Comparison of ENCODE assay signal across 8 cellular contexts in genomic region chr1:155250246-155250632, GRCh38. TPM values are rescaled to one million over a fixed set of nuclear protein-coding genes. Genes with fewer than 3 reads are reported as not detected.
DNase-seq lines count a peak whose midpoint lies in the region; ATAC-seq lines count a peak whose summit lies in the region.

No MANE protein-coding gene starts in this region.

- H2AK5ac ChIP-seq in neuronal stem cell (ENCODE audit: low read depth, low read length), result peak overlapping the region; percentile 82

- peaks cover 23 to 29% of the 10 kb centered on the region in 2 donors for H3K4me1 ChIP-seq in neuronal stem cell (ENCODE audit: control insufficient read depth in 2 of 2, insufficient read depth in 1 of 2, low read depth in 1 of 2, low read length in 2 of 2)

- no peak overlapping the region for H2AFZ ChIP-seq in neuronal stem cell (ENCODE audit: low read length)

- H3K27me3 ChIP-seq in neuronal stem cell (ENCODE audit: control insufficient read depth in 3 of 3, insufficient read depth in 3 of 3, low read depth in 1 of 3, low read length in 3 of 3), result no peaks in the 10 kb centered on the region

- no peak overlapping the region for H3K27ac Mint-ChIP-seq in activated naive CD8-positive, alpha-beta T cell

- no peak overlapping the region for H4K91ac ChIP-seq in neuronal stem cell (ENCODE audit: low read depth, low read length, poor library complexity)

- no peak overlapping the region for H3K14ac ChIP-seq in neuronal stem cell (ENCODE audit: low read length)

- peak; percentile 29 for ATAC-seq in GM18511 (IDR thresholded peaks at IDR 0.05; ENCODE audit: unreplicated experiment)
- ATAC-seq in HG02885 (IDR thresholded peaks at IDR 0.05; ENCODE audit: poor library complexity, unreplicated experiment), result peak; percentile 15

- H3K9me3 ChIP-seq in neuronal stem cell (replicated peaks in 1 of 2; ENCODE audit: control insufficient read depth in 2 of 2, insufficient read depth in 1 of 2, low read depth in 1 of 2, low read length in 2 of 2), result no peaks in the 10 kb centered on the region

- H2BK12ac ChIP-seq in neuronal stem cell (ENCODE audit: low read length), result no peak overlapping the region

- no peaks in the 10 kb centered on the region for H3K36me3 Mint-ChIP-seq in activated naive CD8-positive, alpha-beta T cell

- no peak overlapping the region for H2BK120ac ChIP-seq in neuronal stem cell (ENCODE audit: low read depth, low read length)

- no peak overlapping the region for H3K23ac ChIP-seq in neuronal stem cell (ENCODE audit: low read depth, low read length, poor library complexity)

- no peak overlapping the region for H2BK5ac ChIP-seq in neuronal stem cell (ENCODE audit: low read length)

- peak overlapping the region; percentile 74 for H3K4me3 Mint-ChIP-seq in activated naive CD8-positive, alpha-beta T cell

- H3K79me1 ChIP-seq in neuronal stem cell (ENCODE audit: low read depth, low read length), result peaks cover 15% of the 10 kb centered on the region

- no peak overlapping the region for H4K8ac ChIP-seq in neuronal stem cell (ENCODE audit: low read depth, low read length)

- H3K4me3 ChIP-seq in neuronal stem cell (ENCODE audit: low read length in 2 of 2), result peak overlapping the region in 1 of 2 donors; percentile 75

- H3K18ac ChIP-seq in neuronal stem cell (ENCODE audit: low read length), result peak overlapping the region; percentile 89

- H3K4me2 ChIP-seq in neuronal stem cell (ENCODE audit: insufficient read depth, low read length, poor library complexity, severe bottlenecking), result peak overlapping the region; percentile 59

- H3K27ac ChIP-seq in neuronal stem cell (replicated peaks; ENCODE audit: low read length), result no peak overlapping the region

- peaks cover 24% of the 10 kb centered on the region for H3K4me1 Mint-ChIP-seq in activated naive CD8-positive, alpha-beta T cell (ENCODE audit: low read depth)

- no peaks in the 10 kb centered on the region for H3K27me3 Mint-ChIP-seq in activated naive CD8-positive, alpha-beta T cell

- H3K9ac ChIP-seq in neuronal stem cell (ENCODE audit: low read depth, low read length, poor library complexity), result peak overlapping the region; percentile 75

- DNase-seq in neuronal stem cell (ENCODE audit: low spot score) (no peak), activated gamma-delta T cell (lab: John Stamatoyannopoulos, UW) (no peak), islet precursor cell (no peak), NCI-H1417 treated with DMSO at 0.1 percent for 48 hours (lab: John Stamatoyannopoulos, UW) (no peak), cerebellar nuclear complex (lab: John Stamatoyannopoulos, UW) (no peak)

- peak overlapping the region; percentile 70 for H2BK15ac ChIP-seq in neuronal stem cell (ENCODE audit: low read length)

- H3K4ac ChIP-seq in neuronal stem cell (ENCODE audit: low read length), result no peak overlapping the region

- peaks cover 16 to 51% of the 10 kb centered on the region in 2 donors for H3K36me3 ChIP-seq in neuronal stem cell (replicated peaks in 1 of 2; ENCODE audit: control insufficient read depth in 2 of 2, insufficient read depth in 2 of 2, low read length in 2 of 2)

- no CpG with 5 or more reads among the region's 28 CpGs for WGBS in neuronal stem cell (ENCODE audit: extremely low coverage in 2 of 2, insufficient read length in 2 of 2, insufficient replicate concordance in 1 of 2), 2 donors

- no peaks in the 10 kb centered on the region for H3K9me3 Mint-ChIP-seq in activated naive CD8-positive, alpha-beta T cell (ENCODE audit: low read depth)

RNA-seq across cellular contexts. Expression of gene ENTREP3, which starts 5.0 kb away (rescaled TPM):
- polyA plus RNA-seq in neuronal stem cell (2013, experiment 1 of 2), result 55.8 TPM
- 56.4 TPM for polyA plus RNA-seq in neuronal stem cell (2013, experiment 2 of 2)

RNA-seq across cellular contexts. Expression of gene SCAMP3, which starts 11.9 kb away (rescaled TPM):
- 59.0 TPM for polyA plus RNA-seq in neuronal stem cell (2013, experiment 1 of 2)
- 58.9 TPM for polyA plus RNA-seq in neuronal stem cell (2013, experiment 2 of 2)

RNA-seq across cellular contexts. Expression of gene CLK2, which starts 23.1 kb away (rescaled TPM):
- 55.4 TPM for polyA plus RNA-seq in neuronal stem cell (2013, experiment 1 of 2)
- 54.0 TPM for polyA plus RNA-seq in neuronal stem cell (2013, experiment 2 of 2)

RNA-seq across cellular contexts. Expression of gene HCN3, which starts 27.0 kb away (rescaled TPM):
- polyA plus RNA-seq in neuronal stem cell (2013, experiment 1 of 2), result 2.9 TPM
- 2.9 TPM for polyA plus RNA-seq in neuronal stem cell (2013, experiment 2 of 2)

RNA-seq across cellular contexts. Expression of gene MTX1, which starts 41.7 kb away (rescaled TPM):
- polyA plus RNA-seq in neuronal stem cell (2013, experiment 1 of 2), result 28.8 TPM
- 29.5 TPM for polyA plus RNA-seq in neuronal stem cell (2013, experiment 2 of 2)
